32 cellular contexts compared by ENCODE assay signal in genomic region chr1:7355646-7356045, GRCh38.
"Had no signal": no experiment of that assay in that cellular context is flagged by ENCODE, and none has a peak within 500 bp of the region (broad histone marks: within the 10 kb centered on the region; RNA-seq: fewer than 3 reads in every experiment).

No MANE protein-coding gene starts in this region.

- ATAC-seq: activated naive CD4-positive, alpha-beta T cell treated with anti-CD3 and anti-CD28 coated beads, Interleukin-2, amount 50 U/mL, for 72 hours; activated naive CD8-positive, alpha-beta T cell treated with anti-CD3 and anti-CD28 coated beads, Interleukin-2, amount 50 U/mL, for 24 hours; activated T-cell treated with anti-CD3 and anti-CD28 coated beads, Interleukin-2, amount 50 U/mL, for 4 hours; activated T-cell treated with anti-CD3 and anti-CD28 coated beads, Interleukin-2, amount 50 U/mL, for 72 hours; activated T-helper 17 cell treated with anti-CD3 and anti-CD28 coated beads, Interleukin-2, amount 50 U/mL, for 72 hours; body of pancreas had no signal

- H3K9me3 ChIP-seq: adrenal gland, ascending aorta, body of pancreas, breast epithelium had no signal

- H3K4me1 ChIP-seq: adrenal gland, ascending aorta, body of pancreas, breast epithelium had no signal

- H3K27ac ChIP-seq: adrenal gland, ascending aorta, body of pancreas, brain microvascular endothelial cell, breast epithelium, cardiac muscle cell had no signal

- H3K4me3 ChIP-seq: adrenal gland, ascending aorta, body of pancreas, breast epithelium, cardiac muscle cell had no signal

- H3K36me3 ChIP-seq: adrenal gland, ascending aorta, brain microvascular endothelial cell, breast epithelium, cardiac muscle cell had no signal

- H3K27me3 ChIP-seq: adrenal gland, ascending aorta, body of pancreas, brain microvascular endothelial cell, breast epithelium, cardiac muscle cell had no signal

- DNase-seq: activated effector memory CD4-positive, alpha-beta T cell treated with anti-CD3 and anti-CD28 coated beads, Interleukin-2, amount 50 U/mL, for 16 hours; activated effector memory CD4-positive, alpha-beta T cell treated with Interleukin-2 at 50 U/mL for 16 hours; activated gamma-delta T cell; activated gamma-delta T cell treated with Interleukin-2 at 50 U/mL for 16 hours; activated naive CD4-positive, alpha-beta T cell; activated naive CD4-positive, alpha-beta T cell treated with anti-CD3 and anti-CD28 coated beads for 36 hours; activated naive CD4-positive, alpha-beta T cell treated with anti-CD3 and anti-CD28 coated beads, Interleukin-2, amount 10 ng/mL, durations not matched to agents 7 days and 5 days; activated naive CD4-positive, alpha-beta T cell treated with anti-CD3 and anti-CD28 coated beads, Interleukin-2, amount 50 U/mL, for 16 hours; activated naive CD4-positive, alpha-beta T cell treated with Interleukin-2 at 50 U/mL for 16 hours; activated naive CD8-positive, alpha-beta T cell treated with anti-CD3 and anti-CD28 coated beads for 36 hours; activated naive CD8-positive, alpha-beta T cell treated with anti-CD3 and anti-CD28 coated beads, Interleukin-2, amount 10 ng/mL, durations not matched to agents 7 days and 5 days; activated naive CD8-positive, alpha-beta T cell treated with anti-CD3 and anti-CD28 coated beads, Interleukin-2, amount 50 U/mL, for 24 hours; activated T-cell treated with anti-CD3 and anti-CD28 coated beads, Interleukin-2, amount 50 U/mL, for 4 hours; activated T-cell treated with anti-CD3 and anti-CD28 coated beads, Interleukin-2, amount 50 U/mL, for 48 hours; activated T-cell treated with anti-CD3 and anti-CD28 coated beads, Interleukin-2, amount 50 U/mL, for 72 hours; adrenal gland; amniotic stem cell; amygdala; anterior cingulate cortex; aorta; body of pancreas; brain microvascular endothelial cell; caudate nucleus; central memory CD4-positive, alpha-beta T cell; cerebellar nuclear complex had no signal

- FAIRE-seq: astrocyte, bronchial epithelial cell had no signal
